1 cellular context compared by ENCODE assay signal in genomic region chr12:105444050-105444808, GRCh38.
TF ChIP-seq lines count a peak whose summit lies in the region.

No MANE protein-coding gene starts in this region.

TF ChIP-seq in H1, 55 proteins besides CTCF, POLR2A, EP300 and RAD21:
- TF ChIP-seq GABPA (IDR thresholded peaks at IDR 0.05; ENCODE audit: borderline replicate concordance, insufficient read depth, low read length) (no peak), TBP (IDR thresholded peaks at IDR 0.05; ENCODE audit: low read depth, low read length) (no peak), RBBP5 (IDR thresholded peaks at IDR 0.05; ENCODE audit: borderline replicate concordance, low read depth, low read length) (no peak), TAF7 (optimal IDR thresholded peaks at IDR 0.05; ENCODE audit: borderline replicate concordance, low read depth, low read length) (no peak), USF2 (IDR thresholded peaks at IDR 0.05; ENCODE audit: low read length) (no peak)
